In the genomic region with DNA sequence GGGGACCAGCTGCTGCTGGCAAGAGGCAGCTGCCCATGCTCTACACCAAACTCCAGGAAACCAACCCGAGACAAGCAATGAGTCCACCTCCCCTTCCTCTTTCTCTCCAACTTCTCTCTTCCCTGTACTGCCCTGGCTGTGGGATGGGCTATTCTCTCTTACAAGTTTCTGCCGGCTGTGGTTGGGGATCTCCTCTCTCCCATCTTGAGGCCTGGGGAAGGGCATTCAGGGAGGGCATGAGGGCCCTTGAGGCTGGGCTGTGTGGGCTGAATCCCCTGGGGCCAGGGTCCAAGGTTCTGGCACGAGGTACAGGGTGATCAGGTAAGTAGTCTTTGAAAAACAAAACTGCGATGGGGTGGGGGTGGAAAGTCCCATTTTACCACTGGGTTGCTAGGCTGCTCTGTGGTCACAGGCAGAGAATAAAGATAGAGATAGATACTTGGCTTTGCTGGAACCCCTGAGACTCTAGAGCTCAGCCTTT, we compare ENCODE assay signal across 9 cellular contexts. TPM values are rescaled to one million over a fixed set of nuclear protein-coding genes. Genes with fewer than 3 reads are reported as not detected.
A peak's percentile ranks its signal among the peaks of the same experiment; 100 is the strongest.
DNase-seq lines count a peak whose midpoint lies in the region; ATAC-seq and TF ChIP-seq lines count a peak whose summit lies in the region.
"Had no signal": no experiment of that assay in that cellular context is flagged by ENCODE, and none has a peak within 500 bp of the region (broad histone marks: within the 10 kb centered on the region; RNA-seq: fewer than 3 reads in every experiment).

No MANE protein-coding gene starts in this region.

- no peak overlapping the region for H3K27ac Mint-ChIP-seq in activated CD4-positive, alpha-beta memory T cell treated with anti-CD3 and anti-CD28 coated beads for 36 hours

- CTCF ChIA-PET in activated CD4-positive, alpha-beta memory T cell treated with anti-CD3 and anti-CD28 coated beads for 36 hours (lab: Charles Lee): interaction anchor here (0.6 to 6.2 kb wide), 3 partner anchors 69 to 117 kb away, joined by 3 to 74 read pairs (median 3); no protein-coding TSS in a partner anchor

- no peaks in the 10 kb centered on the region for H3K27me3 Mint-ChIP-seq in activated CD4-positive, alpha-beta memory T cell treated with anti-CD3 and anti-CD28 coated beads for 36 hours

- DNase-seq in GM12865 (ENCODE audit: low read depth) (peak; percentile 92), GM20000 (ENCODE audit: low spot score) (peak; percentile 79), G401 (ENCODE audit: low spot score) (no peak), 8988T (no peak), HuH-7.5 (ENCODE audit: low spot score) (no peak)
- peak; percentile 38 for DNase-seq in activated CD4-positive, alpha-beta memory T cell treated with anti-CD3 and anti-CD28 coated beads for 36 hours
- no peak for DNase-seq in NK-92 treated with Interleukin-12 subunit alpha and Interleukin-12 subunit beta, amount 100 ng/mL, for 24 hours (lab: John Stamatoyannopoulos, UW)
- DNase-seq: stimulated activated CD4-positive, alpha-beta T cell treated with anti-CD3 and anti-CD28 coated beads, Interleukin-1b, Interleukin-23, amount 100 ng/mL, for 48 hours had no signal

- H3K4me1 Mint-ChIP-seq in activated CD4-positive, alpha-beta memory T cell treated with anti-CD3 and anti-CD28 coated beads for 36 hours (ENCODE audit: low read depth): peaks cover 11% of the 10 kb centered on the region

- TF ChIP-seq CTCF in GM12865 (IDR thresholded peaks at IDR 0.05; ENCODE audit: insufficient read depth, low read depth, low read length, missing control alignments): no peak
- TF ChIP-seq CTCF in GM20000 (IDR thresholded peaks at IDR 0.05; ENCODE audit: extremely low read depth, missing control alignments): no peak

- peak overlapping the region; percentile 81 for H3K4me3 ChIP-seq in GM12865 (ENCODE audit: low read depth, low read length)

- H3K9me3 Mint-ChIP-seq in activated CD4-positive, alpha-beta memory T cell treated with anti-CD3 and anti-CD28 coated beads for 36 hours: no peaks in the 10 kb centered on the region

- ATAC-seq in HG03159 (IDR thresholded peaks at IDR 0.05; ENCODE audit: unreplicated experiment): peak; percentile 65

- POLR2A ChIA-PET in activated CD4-positive, alpha-beta memory T cell treated with anti-CD3 and anti-CD28 coated beads for 36 hours (lab: Charles Lee): no interaction called here

- H3K4me3 Mint-ChIP-seq in activated CD4-positive, alpha-beta memory T cell treated with anti-CD3 and anti-CD28 coated beads for 36 hours: no peak overlapping the region

- in situ Hi-C loops in G401 (cut with HindIII; ENCODE audit: low sequenced_read_pairs): no loop called here

- H3K36me3 Mint-ChIP-seq in activated CD4-positive, alpha-beta memory T cell treated with anti-CD3 and anti-CD28 coated beads for 36 hours: no peaks in the 10 kb centered on the region

- intact Hi-C loops in activated CD4-positive, alpha-beta memory T cell treated with anti-CD3 and anti-CD28 coated beads for 36 hours (cut with micrococcal nuclease): loop anchor here (5.0 kb wide), 2 partner anchors 40 to 65 kb away; no protein-coding TSS in a partner anchor

RNA-seq across cellular contexts. Expression of gene CTSH, which starts 32.3 kb away (rescaled TPM):
- 100 to 1,000 TPM; 127 to 132 TPM for total RNA-seq in activated CD4-positive, alpha-beta memory T cell treated with anti-CD3 and anti-CD28 coated beads for 36 hours
- total RNA-seq in G401 (2014; rRNA removed; shearing (Covaris generic)): 74.3 and 81.8 TPM in 2 replicates

Comparison
In these comparisons a context has a peak if more than half of its experiments do, and no peak if none do; other contexts are left out.
1. DNase-seq: peak in GM12865 (single experiment), GM20000 (single experiment) and activated CD4-positive, alpha-beta memory T cell treated with anti-CD3 and anti-CD28 coated beads for 36 hours (single experiment); none in G401 (single experiment), 8988T (single experiment), NK-92 treated with Interleukin-12 subunit alpha and Interleukin-12 subunit beta, amount 100 ng/mL, for 24 hours (single experiment) and HuH-7.5 (single experiment).